Comparison of ENCODE assay signal across 1 cellular context in the genomic region with DNA sequence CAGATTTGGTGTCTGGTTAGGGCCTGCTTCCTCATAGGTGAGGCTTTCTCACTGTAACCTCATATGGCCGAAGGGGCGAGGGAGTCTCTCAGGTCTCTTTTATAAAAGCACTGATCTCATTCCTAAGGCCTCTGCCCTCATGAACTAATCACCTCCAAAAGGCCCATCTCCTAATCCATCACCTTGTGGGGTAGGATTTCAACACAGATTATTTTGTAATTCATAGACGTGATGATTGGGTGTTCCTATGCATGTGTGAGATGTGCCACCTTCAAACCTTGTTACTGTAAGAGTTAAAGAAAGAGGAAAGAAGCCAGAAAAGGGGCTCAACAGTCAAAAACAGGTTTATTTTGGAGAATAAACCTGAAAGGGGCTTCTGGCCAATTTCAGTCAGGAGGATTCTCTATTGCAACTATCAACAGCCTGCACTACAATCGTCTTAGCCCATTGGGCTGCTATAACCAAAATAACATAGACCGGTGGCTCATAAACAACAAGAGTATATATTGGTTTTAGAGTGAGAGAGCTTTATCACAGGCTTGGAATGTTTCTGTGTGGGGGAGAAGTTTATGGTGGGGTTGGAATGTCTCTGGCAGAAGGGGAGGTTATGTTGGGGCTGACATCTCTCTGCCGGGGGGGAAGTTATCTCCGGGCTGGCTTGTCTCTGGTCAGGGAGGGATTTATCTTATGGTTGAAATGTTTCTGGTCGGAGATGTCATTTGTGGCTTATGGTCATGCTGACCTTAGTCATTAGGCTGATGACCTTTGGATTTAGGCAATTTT.
TF ChIP-seq lines count a peak whose summit lies in the region.

No MANE protein-coding gene starts in this region.

TF ChIP-seq in K562, 482 proteins besides CTCF, POLR2A, EP300 and RAD21:
- TF ChIP-seq, protein P1, sequence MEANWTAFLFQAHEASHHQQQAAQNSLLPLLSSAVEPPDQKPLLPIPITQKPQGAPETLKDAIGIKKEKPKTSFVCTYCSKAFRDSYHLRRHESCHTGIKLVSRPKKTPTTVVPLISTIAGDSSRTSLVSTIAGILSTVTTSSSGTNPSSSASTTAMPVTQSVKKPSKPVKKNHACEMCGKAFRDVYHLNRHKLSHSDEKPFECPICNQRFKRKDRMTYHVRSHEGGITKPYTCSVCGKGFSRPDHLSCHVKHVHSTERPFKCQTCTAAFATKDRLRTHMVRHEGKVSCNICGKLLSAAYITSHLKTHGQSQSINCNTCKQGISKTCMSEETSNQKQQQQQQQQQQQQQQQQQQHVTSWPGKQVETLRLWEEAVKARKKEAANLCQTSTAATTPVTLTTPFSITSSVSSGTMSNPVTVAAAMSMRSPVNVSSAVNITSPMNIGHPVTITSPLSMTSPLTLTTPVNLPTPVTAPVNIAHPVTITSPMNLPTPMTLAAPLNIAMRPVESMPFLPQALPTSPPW (CRISPR knock-in tag; IDR thresholded peaks at IDR 0.05): 0 out of 2 replicates have a peak, but pooled peaks have one; percentile 14
- no peak for TF ChIP-seq HNRNPUL1 (IDR thresholded peaks at IDR 0.05; ENCODE audit: low read length)
